Comparison of ENCODE assay signal across 8 cellular contexts in genomic region chr2:20224716-20225293, GRCh38. TPM values are rescaled to one million over a fixed set of nuclear protein-coding genes. Genes with fewer than 3 reads are reported as not detected.
A peak's percentile ranks its signal among the peaks of the same experiment; 100 is the strongest.
DNase-seq lines count a peak whose midpoint lies in the region; ATAC-seq lines count a peak whose summit lies in the region.

TSS of gene SDC1 (minus strand) at chr2:20225130. CDS start at chr2:20224867, 263 bp downstream.

- peak within 1 kb of the TSS; percentile 76 for H2BK5ac ChIP-seq in mesenchymal stem cell (ENCODE audit: low read depth, low read length, poor library complexity, severe bottlenecking)

- peak within 1 kb of the TSS; percentile 80 for H2AFZ ChIP-seq in mesenchymal stem cell (ENCODE audit: low read depth, low read length)

- no peak within 1 kb of the TSS for H3K27ac Mint-ChIP-seq in effector memory CD8-positive, alpha-beta T cell

- H3K36me3 ChIP-seq in mesenchymal stem cell (ENCODE audit: control insufficient read depth in 1 of 2, insufficient read depth in 2 of 2, low read depth in 1 of 2, low read length in 2 of 2): no peaks in the 10 kb centered on the region

- H3K18ac ChIP-seq in mesenchymal stem cell (ENCODE audit: low read depth in 1 of 2, low read length in 2 of 2): peak within 1 kb of the TSS; percentile 72 to 78

- H2BK120ac ChIP-seq in mesenchymal stem cell (ENCODE audit: low read depth, low read length): peak within 1 kb of the TSS; percentile 74

- peak within 1 kb of the TSS; percentile 94 for H3K4me2 ChIP-seq in mesenchymal stem cell (ENCODE audit: low read length, poor library complexity, severe bottlenecking)

- H3K79me1 ChIP-seq in mesenchymal stem cell (replicated peaks; ENCODE audit: low read length, poor library complexity, severe bottlenecking): no peaks in the 10 kb centered on the region

- peaks cover 50 to 76% of the 10 kb centered on the region in 2 donors for H3K27me3 Mint-ChIP-seq in effector memory CD8-positive, alpha-beta T cell

- H2AK5ac ChIP-seq in mesenchymal stem cell (ENCODE audit: low read length, severe bottlenecking): peak within 1 kb of the TSS; percentile 10

- peaks cover 28% of the 10 kb centered on the region for H3K4me1 ChIP-seq in mesenchymal stem cell (ENCODE audit: control insufficient read depth, insufficient read depth, low read depth, low read length)

- DNase-seq in 8988T (peak; percentile 86), RPMI8226 (peak; percentile 85), mesenchymal stem cell (peak; percentile 58), ureter (ENCODE audit: low spot score) (peak; percentile 78)
- DNase-seq in effector memory CD8-positive, alpha-beta T cell: no peak
- DNase-seq in activated CD4-positive, CD25-positive, alpha-beta regulatory T cell (lab: John Stamatoyannopoulos, UW): no peak

- H3K4me3 ChIP-seq in GM08714 (ENCODE audit: low read length): peak within 1 kb of the TSS; percentile 57; the same call in 1 of the 2 replicates
- peak within 1 kb of the TSS; percentile 80 to 87 for H3K4me3 ChIP-seq in mesenchymal stem cell (ENCODE audit: insufficient read depth in 1 of 2, low read depth in 1 of 2, low read length in 2 of 2)

- H3K14ac ChIP-seq in mesenchymal stem cell (ENCODE audit: low read length in 2 of 2): no peak within 1 kb of the TSS

- peak within 1 kb of the TSS in 1 of 2 experiments; percentile 16 for H2BK12ac ChIP-seq in mesenchymal stem cell (ENCODE audit: low read length in 2 of 2)

- ATAC-seq in HG03175 (IDR thresholded peaks at IDR 0.05; ENCODE audit: unreplicated experiment): peak; percentile 18
- no peak for ATAC-seq in effector memory CD8-positive, alpha-beta T cell (replicated peaks)

- H4K91ac ChIP-seq in mesenchymal stem cell (ENCODE audit: low read length): peak within 1 kb of the TSS; percentile 46

- peak within 1 kb of the TSS; percentile 64 for H2BK15ac ChIP-seq in mesenchymal stem cell (ENCODE audit: low read depth, poor library complexity, severe bottlenecking)

- peak within 1 kb of the TSS; percentile 57 to 93 for H3K4ac ChIP-seq in mesenchymal stem cell (ENCODE audit: low read depth in 1 of 2, low read length in 2 of 2)

- peaks cover 7% of the 10 kb centered on the region for H3K36me3 Mint-ChIP-seq in effector memory CD8-positive, alpha-beta T cell (ENCODE audit: insufficient read depth)

- peaks cover 0 to 2% of the 10 kb centered on the region in 2 donors for H3K4me1 Mint-ChIP-seq in effector memory CD8-positive, alpha-beta T cell (ENCODE audit: low read depth in 2 of 2)

- no peaks in the 10 kb centered on the region for H3K9me3 Mint-ChIP-seq in effector memory CD8-positive, alpha-beta T cell

- H3K4me3 Mint-ChIP-seq in effector memory CD8-positive, alpha-beta T cell: peak within 1 kb of the TSS; percentile 49 to 64

- H3K27ac ChIP-seq in mesenchymal stem cell (ENCODE audit: low read length, poor library complexity, severe bottlenecking): peak within 1 kb of the TSS; percentile 70

- H3K27me3 ChIP-seq in mesenchymal stem cell (ENCODE audit: control insufficient read depth in 1 of 2, insufficient read depth in 1 of 2, low read length in 2 of 2): no peaks in the 10 kb centered on the region

- peak within 1 kb of the TSS; percentile 81 for H4K8ac ChIP-seq in mesenchymal stem cell (ENCODE audit: low read length)

- H3K9ac ChIP-seq in mesenchymal stem cell (ENCODE audit: low read length): peak within 1 kb of the TSS; percentile 89

- peak within 1 kb of the TSS in 1 of 2 experiments; percentile 61 for H3K23ac ChIP-seq in mesenchymal stem cell (ENCODE audit: low read length in 2 of 2)

- H3K9me3 ChIP-seq in mesenchymal stem cell (ENCODE audit: control insufficient read depth, low read length): no peaks in the 10 kb centered on the region

- 1% methylated on average over 37 of the region's 65 CpGs for WGBS in mesenchymal stem cell

RNA-seq across cellular contexts. Expression of gene SDC1, which starts in this region (rescaled TPM):
- 8.4 TPM for polyA plus RNA-seq in mesenchymal stem cell (2013, experiment 1 of 2)
- polyA plus RNA-seq in mesenchymal stem cell (2013, experiment 2 of 2): 6.9 TPM
- 480 TPM for total RNA-seq in ureter

Comparison
In these comparisons a context has a peak if more than half of its experiments do, and no peak if none do; other contexts are left out.
1. DNase-seq: peak in 8988T (single experiment), RPMI8226 (single experiment), mesenchymal stem cell (single experiment) and ureter (single experiment); none in effector memory CD8-positive, alpha-beta T cell (0 of 3) and activated CD4-positive, CD25-positive, alpha-beta regulatory T cell (0 of 4).